17 cellular contexts compared by ENCODE assay signal in the genomic region with DNA sequence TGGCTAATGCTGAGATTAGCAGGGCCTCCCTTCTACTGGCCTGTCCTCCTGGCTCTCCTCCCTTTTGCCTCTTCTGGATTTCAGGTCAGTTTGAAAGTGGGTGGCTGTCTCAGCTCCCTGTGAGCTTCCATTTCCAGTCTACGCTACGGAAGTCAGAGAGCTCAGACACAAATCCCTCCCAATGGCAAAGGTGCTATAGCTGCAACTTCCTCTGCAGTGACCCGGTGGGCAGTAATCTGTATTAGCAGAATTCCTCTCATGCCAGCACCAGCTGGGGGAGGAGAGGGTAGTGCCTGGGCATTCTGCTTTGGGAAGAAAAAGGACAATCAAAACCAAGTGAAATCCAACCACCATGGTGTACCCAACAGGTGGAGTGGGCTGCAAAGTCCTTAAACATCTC.
"Had no signal": no experiment of that assay in that cellular context is flagged by ENCODE, and none has a peak within 500 bp of the region (broad histone marks: within the 10 kb centered on the region; RNA-seq: fewer than 3 reads in every experiment).

No MANE protein-coding gene starts in this region.

- H3K9me3 Mint-ChIP-seq: activated naive CD4-positive, alpha-beta T cell treated with anti-CD3 and anti-CD28 coated beads, Interleukin-2, amount 50 U/mL, for 24 hours; central memory CD8-positive, alpha-beta T cell; endodermal cell; stimulated activated naive CD8-positive, alpha-beta T cell treated with anti-CD3 and anti-CD28 coated beads, Interleukin-15, amount 100 ng/mL, for 72 hours; WTC11 had no signal

- DNase-seq: activated CD4-positive, alpha-beta T cell treated with anti-CD3 and anti-CD28 coated beads, Interleukin-2, amount 50 U/mL, for 1 hour; activated effector memory CD4-positive, alpha-beta T cell treated with Interleukin-2 at 50 U/mL for 16 hours; activated T-cell treated with anti-CD3 and anti-CD28 coated beads for 4 hours; endodermal cell; mesendoderm; sigmoid colon; T-helper 17 cell had no signal

- H3K27me3 ChIP-seq: body of pancreas, esophagus muscularis mucosa, left lung, sigmoid colon, thyroid gland, vagina had no signal

- H3K4me1 ChIP-seq: esophagus muscularis mucosa, left lung, prostate gland had no signal

- H3K4me1 Mint-ChIP-seq: central memory CD8-positive, alpha-beta T cell had no signal

- ATAC-seq: T-helper 17 cell had no signal

- H3K9me3 ChIP-seq: body of pancreas, esophagus muscularis mucosa, left lung, prostate gland, sigmoid colon, thyroid gland, vagina had no signal

- H3K36me3 ChIP-seq: esophagus muscularis mucosa, prostate gland, thyroid gland, vagina had no signal

- H3K4me3 ChIP-seq: body of pancreas, esophagus muscularis mucosa, left lung, prostate gland, sigmoid colon, thyroid gland, vagina had no signal

- H3K4me3 Mint-ChIP-seq: activated naive CD4-positive, alpha-beta T cell treated with anti-CD3 and anti-CD28 coated beads, Interleukin-2, amount 50 U/mL, for 24 hours; central memory CD8-positive, alpha-beta T cell; endodermal cell; T-helper 17 cell; WTC11 had no signal

- H3K36me3 Mint-ChIP-seq: activated naive CD4-positive, alpha-beta T cell treated with anti-CD3 and anti-CD28 coated beads, Interleukin-2, amount 50 U/mL, for 24 hours had no signal

- H3K27ac Mint-ChIP-seq: activated naive CD4-positive, alpha-beta T cell treated with anti-CD3 and anti-CD28 coated beads, Interleukin-2, amount 50 U/mL, for 24 hours; endodermal cell; T-helper 17 cell; WTC11 had no signal

- H3K27ac ChIP-seq: esophagus muscularis mucosa, left lung, prostate gland, sigmoid colon, thyroid gland, vagina had no signal
